Comparison of ENCODE assay signal across 8 cellular contexts in the genomic region with DNA sequence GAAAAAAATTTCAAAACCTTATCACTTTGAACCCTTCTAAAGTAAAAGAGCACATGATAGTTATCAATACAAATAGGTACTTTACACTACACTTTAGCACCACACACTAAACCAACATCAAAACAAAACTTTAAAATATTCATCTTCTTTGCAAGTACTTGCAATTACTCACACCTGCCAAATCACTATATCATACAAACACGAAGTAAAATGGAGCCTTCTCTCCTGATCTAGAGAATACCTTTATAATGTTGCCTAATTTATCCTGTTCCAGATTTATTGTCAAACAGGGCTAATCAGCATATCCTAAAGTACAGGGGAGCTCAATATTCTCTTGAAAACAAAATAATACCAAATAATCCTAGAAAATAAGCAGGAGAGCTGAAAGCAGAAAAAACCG. TPM values are rescaled to one million over a fixed set of nuclear protein-coding genes. Genes with fewer than 3 reads are reported as not detected.
DNase-seq lines count a peak whose midpoint lies in the region; ATAC-seq and TF ChIP-seq lines count a peak whose summit lies in the region.

No MANE protein-coding gene starts in this region.

- H3K9me3 ChIP-seq in HUES64 (ENCODE audit: insufficient read depth, low read depth, low read length) (no peaks in the 10 kb centered on the region), muscle layer of colon (ENCODE audit: low read length) (no peaks in the 10 kb centered on the region)

- POLR2A ChIA-PET in AG04449 (lab: Yijun Ruan, JAX) = interaction anchor here (0.7 to 1.3 kb wide), 2 partner anchors 16 to 25 kb away, joined by 3 to 4 read pairs; no protein-coding TSS in a partner anchor

- CTCF ChIA-PET in AG04449 (lab: Yijun Ruan, JAX) = interaction anchor here (0.7 to 3.1 kb wide), 3 partner anchors 12 to 49 kb away, joined by 3 to 19 read pairs (median 3); no protein-coding TSS in a partner anchor

- H3K9ac ChIP-seq in HUES64 (ENCODE audit: low read depth, low read length) (no peak overlapping the region), muscle layer of colon (ENCODE audit: low read length) (peak overlapping the region; percentile 95)

- 71% methylated on average over 2 of the region's 2 CpGs for WGBS in HUES64

- H3K4me1 ChIP-seq in HUES64 (ENCODE audit: insufficient read depth, low read length) (peaks cover 31% of the 10 kb centered on the region), muscle layer of colon (ENCODE audit: insufficient read depth, low read length) (peaks cover 59% of the 10 kb centered on the region)

- H3K27me3 ChIP-seq in HUES64 (ENCODE audit: insufficient read depth, low read length) = peaks cover 13% of the 10 kb centered on the region
- no peaks in the 10 kb centered on the region for H3K27me3 ChIP-seq in brain microvascular endothelial cell (replicated peaks)
- no peaks in the 10 kb centered on the region for H3K27me3 ChIP-seq in muscle layer of colon (ENCODE audit: control insufficient read depth in 1 of 2, insufficient read depth in 2 of 2, low read length in 2 of 2)

- H3K36me3 ChIP-seq in HUES64 (ENCODE audit: insufficient read depth, low read length) = peaks cover 14% of the 10 kb centered on the region
- peaks cover 5% of the 10 kb centered on the region for H3K36me3 ChIP-seq in brain microvascular endothelial cell (replicated peaks)
- no peaks in the 10 kb centered on the region for H3K36me3 ChIP-seq in muscle layer of colon (ENCODE audit: insufficient read depth, low read length)

- H3K27ac ChIP-seq in HUES64 (ENCODE audit: low read depth, low read length) = no peak overlapping the region
- H3K27ac ChIP-seq in brain microvascular endothelial cell = peak overlapping the region; percentile 94
- peak overlapping the region; percentile 79 for H3K27ac ChIP-seq in muscle layer of colon (ENCODE audit: low read depth, low read length)
- no peak overlapping the region for H3K27ac ChIP-seq in substantia nigra (ENCODE audit: low read depth, low read length, poor library complexity, severe bottlenecking)

- DNase-seq in AG04449 (ENCODE audit: low read depth, low spot score) = no peak
- no peak for DNase-seq in brain microvascular endothelial cell
- DNase-seq in retina = no peak
- no peak for DNase-seq in substantia nigra (lab: John Stamatoyannopoulos, UW)
- DNase-seq in KG1 (lab: John Stamatoyannopoulos, UW) = no peak

- TF ChIP-seq CTCF in AG04449 (IDR thresholded peaks at IDR 0.05; ENCODE audit: insufficient read depth, low read length, missing control alignments) = no peak
- TF ChIP-seq CTCF in brain microvascular endothelial cell (IDR thresholded peaks at IDR 0.05; ENCODE audit: low read depth, low read length, missing control alignments) = no peak

- ATAC-seq in HG03378 (IDR thresholded peaks at IDR 0.05; ENCODE audit: unreplicated experiment) = no peak

- in situ Hi-C loops in brain microvascular endothelial cell (cut with HindIII; ENCODE audit: low pct_ligation_motif_present, low sequenced_read_pairs) = no loop called here

- H3K4me3 ChIP-seq in AG04449 (ENCODE audit: low read depth, low read length) (peak overlapping the region; percentile 87), HUES64 (ENCODE audit: low read length) (peak overlapping the region; percentile 76; the same call in 1 of the 2 replicates), brain microvascular endothelial cell (ENCODE audit: low read depth, low read length) (peak overlapping the region; percentile 85), muscle layer of colon (ENCODE audit: low read depth in 1 of 2, low read length in 2 of 2) (peak overlapping the region in 1 of 2 donors; percentile 4)

RNA-seq across cellular contexts. Expression of gene RNF145, which starts 3.0 kb away (rescaled TPM):
- polyA plus RNA-seq in HUES64 (2013, experiment 1 of 2) = 62.8 TPM
- polyA plus RNA-seq in HUES64 (2013, experiment 2 of 2) = 61.9 TPM

RNA-seq across cellular contexts. Expression of gene UBLCP1, which starts 56.7 kb away (rescaled TPM):
- polyA plus RNA-seq in HUES64 (2013, experiment 1 of 2) = 44.3 TPM
- polyA plus RNA-seq in HUES64 (2013, experiment 2 of 2) = 49.8 TPM

Comparison
In these comparisons a context has a peak if more than half of its experiments do, and no peak if none do; other contexts are left out.
1. H3K27ac ChIP-seq: peak in brain microvascular endothelial cell (single experiment) and muscle layer of colon (single experiment); none in HUES64 (single experiment) and substantia nigra (single experiment).